In the genomic region with DNA sequence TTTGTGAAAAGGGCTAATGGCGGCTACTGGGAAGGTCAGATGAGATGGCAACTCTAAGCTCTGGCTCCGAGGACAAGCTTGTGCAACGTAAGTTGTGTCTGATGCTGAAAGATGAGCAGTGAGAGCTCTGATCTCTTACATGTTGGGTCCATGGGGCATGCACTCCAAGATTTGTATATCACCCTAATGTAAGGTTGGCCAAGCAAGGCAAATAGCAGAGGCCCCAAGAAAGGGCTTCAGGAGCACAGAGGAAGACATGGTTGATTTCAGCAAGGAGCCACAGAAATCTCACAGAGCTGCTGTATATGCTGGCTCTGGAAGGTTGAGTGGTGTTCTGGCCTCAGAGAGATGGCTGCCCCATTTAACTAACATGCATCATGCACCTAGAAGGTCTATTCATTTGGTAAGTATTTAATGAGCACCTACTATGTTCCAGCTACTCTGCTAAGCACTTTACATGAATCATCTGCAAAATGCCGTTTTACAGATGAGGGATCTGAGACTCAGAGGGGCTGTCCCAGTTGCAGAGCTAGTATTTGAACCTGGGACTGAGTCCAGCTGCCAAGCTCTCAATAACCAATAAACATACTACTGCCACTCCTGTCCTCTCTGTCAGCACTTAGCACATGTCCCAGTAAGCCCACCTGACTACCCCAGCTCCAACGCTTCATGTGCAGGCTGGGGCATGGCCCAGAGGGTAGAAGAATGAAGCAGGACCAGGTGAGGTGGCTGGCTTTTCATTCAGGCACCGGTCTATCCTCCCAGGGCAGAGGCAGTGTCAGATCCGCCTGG, we compare ENCODE assay signal across 16 cellular contexts. TPM values are rescaled to one million over a fixed set of nuclear protein-coding genes. Genes with fewer than 3 reads are reported as not detected.
"Had no signal": no experiment of that assay in that cellular context is flagged by ENCODE, and none has a peak within 500 bp of the region (broad histone marks: within the 10 kb centered on the region; RNA-seq: fewer than 3 reads in every experiment).

No MANE protein-coding gene starts in this region.

- H3K4me1 Mint-ChIP-seq: activated naive CD4-positive, alpha-beta T cell treated with anti-CD3 and anti-CD28 coated beads, Interleukin-2, amount 10 ng/mL, durations not matched to agents 7 days and 5 days had no signal

- H3K36me3 Mint-ChIP-seq: activated naive CD4-positive, alpha-beta T cell treated with anti-CD3 and anti-CD28 coated beads, Interleukin-2, amount 10 ng/mL, durations not matched to agents 7 days and 5 days had no signal

- H3K27me3 ChIP-seq: adrenal gland, ovary had no signal

- H3K9ac ChIP-seq: SK-N-SH had no signal

- DNase-seq: activated CD4-positive, alpha-beta T cell treated with anti-CD3 and anti-CD28 coated beads, Interleukin-2, amount 50 U/mL, for 48 hours; activated naive CD4-positive, alpha-beta T cell treated with anti-CD3 and anti-CD28 coated beads, Interleukin-2, amount 10 ng/mL, durations not matched to agents 7 days and 5 days; hypothalamus; kidney glomerular epithelial cell; mesendoderm; ovary; SHP77; SK-N-SH; stimulated activated CD4-positive, alpha-beta T cell treated with anti-CD3 and anti-CD28 coated beads, Interleukin-12 subunit alpha, Interleukin-12 subunit beta, amount 100 ng/mL, for 4 hours; stimulated activated naive CD4-positive, alpha-beta T cell; T-helper 1 cell; trophoblast cell had no signal

- H3K4me3 ChIP-seq: adrenal gland, cardiac muscle cell, esophagus muscularis mucosa, ovary had no signal

- H3K9me3 ChIP-seq: adrenal gland, esophagus muscularis mucosa, ovary, SK-N-SH had no signal

- H3K27ac Mint-ChIP-seq: activated naive CD4-positive, alpha-beta T cell treated with anti-CD3 and anti-CD28 coated beads, Interleukin-2, amount 10 ng/mL, durations not matched to agents 7 days and 5 days had no signal

- H3K4me3 Mint-ChIP-seq: activated naive CD4-positive, alpha-beta T cell treated with anti-CD3 and anti-CD28 coated beads, Interleukin-2, amount 10 ng/mL, durations not matched to agents 7 days and 5 days had no signal

- H3K4me2 ChIP-seq: SK-N-SH had no signal

- H3K36me3 ChIP-seq: adrenal gland, cardiac muscle cell, esophagus muscularis mucosa, ovary had no signal

- H3K9me3 Mint-ChIP-seq: activated naive CD4-positive, alpha-beta T cell treated with anti-CD3 and anti-CD28 coated beads, Interleukin-2, amount 10 ng/mL, durations not matched to agents 7 days and 5 days had no signal

- H3K27ac ChIP-seq: adrenal gland, cardiac muscle cell, esophagus muscularis mucosa, ovary had no signal

- H3K4me1 ChIP-seq: adrenal gland, esophagus muscularis mucosa had no signal

- H3K9me2 ChIP-seq: SK-N-SH had no signal

RNA-seq across cellular contexts. Expression of a gene that starts 27.7 kb away (rescaled TPM):
- total RNA-seq: glomerular endothelial cell had no signal
